ENCODE assay signal across 1 cellular context in genomic region chr19:39546599-39546998, GRCh38.
TF ChIP-seq lines count a peak whose summit lies in the region.

No MANE protein-coding gene starts in this region.

TF ChIP-seq in WTC11, 78 proteins besides CTCF, POLR2A, EP300 and RAD21 (continued from another document):
- TF ChIP-seq ARID4B (CRISPR knock-in tag; IDR thresholded peaks at IDR 0.05; ENCODE audit: borderline replicate concordance), result no peak
- no peak for TF ChIP-seq NFATC4 (CRISPR knock-in tag; IDR thresholded peaks at IDR 0.05)
- TF ChIP-seq ZNF512 (CRISPR knock-in tag; IDR thresholded peaks at IDR 0.05; ENCODE audit: borderline replicate concordance), result no peak
- TF ChIP-seq TEAD1 (CRISPR knock-in tag; IDR thresholded peaks at IDR 0.05), result no peak
- no peak for TF ChIP-seq ZBTB43 (CRISPR knock-in tag; IDR thresholded peaks at IDR 0.05)
- no peak for TF ChIP-seq ZNF219 (CRISPR knock-in tag; IDR thresholded peaks at IDR 0.05; ENCODE audit: borderline replicate concordance)
